Comparison of ENCODE assay signal across 18 cellular contexts in the genomic region with DNA sequence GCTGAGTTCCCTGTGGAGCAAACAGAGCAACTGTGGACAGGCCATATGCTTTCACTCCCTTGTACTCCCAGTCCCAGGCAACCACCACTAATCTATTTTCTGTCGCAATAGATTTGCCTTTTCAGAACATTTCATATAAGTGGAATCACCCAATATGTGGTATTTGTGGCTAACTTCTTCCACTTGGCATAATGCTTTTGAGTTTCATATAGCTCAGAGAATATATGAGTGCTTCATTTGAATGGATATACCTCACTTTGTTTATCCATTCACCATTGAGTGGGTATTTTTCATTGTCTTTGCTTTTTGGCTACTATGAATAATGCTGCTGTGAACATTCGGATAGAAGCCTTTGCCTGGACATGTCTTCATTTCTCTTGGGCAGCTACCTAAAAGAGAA.
A peak's percentile ranks its signal among the peaks of the same experiment; 100 is the strongest.
DNase-seq lines count a peak whose midpoint lies in the region; ATAC-seq lines count a peak whose summit lies in the region.
"Had no signal": no experiment of that assay in that cellular context is flagged by ENCODE, and none has a peak within 500 bp of the region (broad histone marks: within the 10 kb centered on the region; RNA-seq: fewer than 3 reads in every experiment).

No MANE protein-coding gene starts in this region.

- no peak overlapping the region for H3K27ac ChIP-seq in GM23248
- no peak overlapping the region for H3K27ac ChIP-seq in naive thymus-derived CD4-positive, alpha-beta T cell (ENCODE audit: low read depth, low read length)
- H3K27ac ChIP-seq: spleen, tibial nerve had no signal

- H3K36me3 Mint-ChIP-seq in naive thymus-derived CD4-positive, alpha-beta T cell = peaks cover 21 to 51% (median 48%) of the 10 kb centered on the region in 5 donors

- H2AFZ ChIP-seq in GM23248 = no peak overlapping the region

- no peaks in the 10 kb centered on the region for H3K9me2 ChIP-seq in GM23248 (ENCODE audit: insufficient read depth)

- WGBS in GM23248 (ENCODE audit: low coverage in 1 of 2, low lambda C conversion rate in 2 of 2, missing lambda C conversion rate in 2 of 2), 2 experiments = 97 to 100% methylated on average over 2 of the region's 2 CpGs

- no peaks in the 10 kb centered on the region for H3K9me3 ChIP-seq in GM23248 (ENCODE audit: low read depth)
- peaks cover 0 to 24% (median 11%) of the 10 kb centered on the region in 3 experiments for H3K9me3 ChIP-seq in naive thymus-derived CD4-positive, alpha-beta T cell (ENCODE audit: control insufficient read depth in 2 of 3, low read length in 3 of 3)

- 0 out of 2 replicates have a peak, but pooled peaks cover 4% of the 10 kb centered on the region for H3F3A ChIP-seq in GM23248 (ENCODE audit: insufficient read depth)

- H3K4me2 ChIP-seq in GM23248 (ENCODE audit: unreplicated experiment) = peak overlapping the region; percentile 5

- H3K9ac ChIP-seq in GM23248 = no peak overlapping the region

- no peaks in the 10 kb centered on the region for H3K36me3 ChIP-seq in GM23248 (ENCODE audit: low read depth)
- peaks cover 0 to 3% (median 0%) of the 10 kb centered on the region in 3 experiments for H3K36me3 ChIP-seq in naive thymus-derived CD4-positive, alpha-beta T cell (ENCODE audit: control insufficient read depth in 2 of 3, insufficient read depth in 3 of 3, low read length in 3 of 3)

- in situ Hi-C loops in GM23248 (cut with MboI) = no loop called here

- intact Hi-C loops in naive thymus-derived CD4-positive, alpha-beta T cell (cut with micrococcal nuclease) = no loop called here

- H3K27ac Mint-ChIP-seq in naive thymus-derived CD4-positive, alpha-beta T cell = no peak overlapping the region
- H3K27ac Mint-ChIP-seq: activated T-cell treated with anti-CD3 and anti-CD28 coated beads, Interleukin-2, amount 50 U/mL, for 72 hours; B cell; naive thymus-derived CD8-positive, alpha-beta T cell had no signal

- H4K20me1 ChIP-seq in GM23248 (ENCODE audit: insufficient read depth) = no peaks in the 10 kb centered on the region

- no peaks in the 10 kb centered on the region for H3K27me3 ChIP-seq in GM23248 (replicated peaks; ENCODE audit: insufficient read depth)
- H3K27me3 ChIP-seq in naive thymus-derived CD4-positive, alpha-beta T cell (ENCODE audit: control insufficient read depth in 2 of 2, insufficient read depth in 2 of 2, low read length in 2 of 2) = no peaks in the 10 kb centered on the region
- H3K27me3 ChIP-seq: spleen, tibial nerve had no signal

- POLR2A ChIA-PET in naive thymus-derived CD4-positive, alpha-beta T cell (lab: Charles Lee) = no interaction called here

- H3K4me3 Mint-ChIP-seq in naive thymus-derived CD4-positive, alpha-beta T cell = no peak overlapping the region
- H3K4me3 Mint-ChIP-seq: activated T-cell treated with anti-CD3 and anti-CD28 coated beads, Interleukin-2, amount 50 U/mL, for 72 hours; B cell; naive thymus-derived CD8-positive, alpha-beta T cell had no signal

- ATAC-seq in naive thymus-derived CD4-positive, alpha-beta T cell = no peak
- no peak for ATAC-seq in GM21717 (IDR thresholded peaks at IDR 0.05; ENCODE audit: unreplicated experiment)
- ATAC-seq in GM21515 (IDR thresholded peaks at IDR 0.05; ENCODE audit: unreplicated experiment) = no peak
- ATAC-seq: GM12878; naive thymus-derived CD8-positive, alpha-beta T cell had no signal

- H3K4me3 ChIP-seq in GM23248 = no peak overlapping the region
- no peak overlapping the region for H3K4me3 ChIP-seq in naive thymus-derived CD4-positive, alpha-beta T cell (ENCODE audit: low read length)
- H3K4me3 ChIP-seq: GM12878, lung, spleen, tibial nerve had no signal

- peaks cover 13 to 63% (median 47%) of the 10 kb centered on the region in 7 donors for H3K4me1 Mint-ChIP-seq in naive thymus-derived CD4-positive, alpha-beta T cell

- DNase-seq in GM23248 (peak; percentile 31), MV-4-11 (lab: John Stamatoyannopoulos, UW) (peak; percentile 94), cerebellar cortex (ENCODE audit: low spot score) (peak; percentile 35), iris pigment epithelial cell (ENCODE audit: low read depth) (peak; percentile 70), NCI-H774 (lab: John Stamatoyannopoulos, UW) (no peak)
- no peak for DNase-seq in naive thymus-derived CD4-positive, alpha-beta T cell
- DNase-seq: activated CD4-positive, alpha-beta T cell treated with anti-CD3 and anti-CD28 coated beads, Interleukin-2, amount 50 U/mL, for 48 hours; activated T-cell treated with anti-CD3 and anti-CD28 coated beads, Interleukin-2, amount 50 U/mL, for 72 hours; Calu3; naive thymus-derived CD8-positive, alpha-beta T cell; NCI-H1105; spleen had no signal

- H3K4me1 ChIP-seq in GM23248 (ENCODE audit: insufficient read depth) = peaks cover 14% of the 10 kb centered on the region
- peaks cover 0 to 14% of the 10 kb centered on the region in 2 donors for H3K4me1 ChIP-seq in naive thymus-derived CD4-positive, alpha-beta T cell (ENCODE audit: control insufficient read depth in 2 of 2, insufficient read depth in 2 of 2, low read length in 2 of 2)
- H3K4me1 ChIP-seq: tibial nerve had no signal

- H3K27me3 Mint-ChIP-seq in naive thymus-derived CD4-positive, alpha-beta T cell = no peaks in the 10 kb centered on the region
- H3K27me3 Mint-ChIP-seq: B cell; naive thymus-derived CD8-positive, alpha-beta T cell had no signal

- peaks cover 9 to 42% (median 19%) of the 10 kb centered on the region in 11 donors for H3K9me3 Mint-ChIP-seq in naive thymus-derived CD4-positive, alpha-beta T cell

- no peaks in the 10 kb centered on the region for H3K79me2 ChIP-seq in GM23248 (ENCODE audit: insufficient read depth)

- CTCF ChIA-PET in naive thymus-derived CD4-positive, alpha-beta T cell (lab: Charles Lee) = no interaction called here

Comparison
In these comparisons a context has a peak if more than half of its experiments do, and no peak if none do; other contexts are left out.
1. DNase-seq: peak in GM23248 (single experiment), MV-4-11 (single experiment), cerebellar cortex (single experiment) and iris pigment epithelial cell (single experiment); none in naive thymus-derived CD4-positive, alpha-beta T cell (0 of 9) and NCI-H774 (single experiment).